In the genomic region with DNA sequence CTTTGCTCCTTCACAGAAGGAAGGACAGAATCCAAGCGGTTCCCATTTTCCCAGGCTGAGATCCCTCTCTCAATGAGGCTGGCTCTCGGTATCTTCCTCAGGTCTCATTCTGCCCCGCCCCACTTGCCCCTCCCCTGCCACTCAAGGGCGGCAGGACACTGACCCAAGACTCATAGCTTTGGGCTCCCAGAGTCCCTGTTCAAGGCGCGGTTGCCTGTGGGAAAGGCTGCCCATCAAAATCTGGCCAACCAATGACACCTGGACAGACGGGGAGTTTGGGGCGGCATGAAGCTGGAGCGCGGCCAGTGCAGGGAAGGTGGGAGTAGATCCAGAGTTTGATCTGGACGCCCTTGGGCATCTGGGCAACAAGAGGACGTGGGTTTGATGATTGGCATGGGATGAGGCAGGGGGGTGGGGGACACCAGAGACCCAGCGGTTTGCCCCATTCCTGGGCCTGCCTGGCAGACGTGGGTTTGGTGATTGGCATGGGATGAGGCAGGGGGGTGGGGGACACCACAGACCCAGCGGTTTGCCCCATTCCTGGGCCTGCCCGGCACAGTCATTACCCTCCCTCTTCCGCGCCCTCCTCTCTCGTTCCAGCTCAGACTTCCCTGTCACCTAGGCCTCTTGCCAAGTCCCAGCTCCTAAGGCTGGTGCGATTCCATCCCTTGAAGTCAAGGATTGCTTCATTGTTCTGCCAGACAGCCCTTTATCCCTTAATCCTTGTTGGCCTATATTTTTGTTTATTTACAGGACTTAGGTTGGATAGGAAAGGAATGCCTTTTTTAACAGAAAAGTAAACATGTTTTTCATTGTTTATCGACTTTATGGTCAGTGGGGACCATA, we compare ENCODE assay signal across 8 cellular contexts.
DNase-seq lines count a peak whose midpoint lies in the region; ATAC-seq and TF ChIP-seq lines count a peak whose summit lies in the region.

No MANE protein-coding gene starts in this region.

- H3K9me3 ChIP-seq in HEK293 (ENCODE audit: control insufficient read depth, insufficient read depth, low read depth, low read length) (no peaks in the 10 kb centered on the region), ascending aorta (no peaks in the 10 kb centered on the region), smooth muscle cell (replicated peaks; ENCODE audit: low read depth) (no peaks in the 10 kb centered on the region)

- H3K36me3 ChIP-seq in ACC112 (ENCODE audit: insufficient read depth, low read length) (no peaks in the 10 kb centered on the region), HEK293 (ENCODE audit: control insufficient read depth in 2 of 2, insufficient read depth in 1 of 2, low read length in 2 of 2) (no peaks in the 10 kb centered on the region), ascending aorta (no peaks in the 10 kb centered on the region), smooth muscle cell (ENCODE audit: low read depth) (no peaks in the 10 kb centered on the region)

- TF ChIP-seq CTCF in HEK293 (tag by site-specific recombination; IDR thresholded peaks at IDR 0.05) (no peak), ascending aorta (IDR thresholded peaks at IDR 0.05) (no peak), smooth muscle cell (IDR thresholded peaks at IDR 0.05; ENCODE audit: borderline replicate concordance, insufficient read depth, poor library complexity, severe bottlenecking) (no peak)

- POLR2A ChIA-PET in HEK293 (lab: Yijun Ruan, JAX): interaction anchor here (0.7 to 1.9 kb wide), 4 partner anchors 180 to 235 kb away, joined by 3 to 11 read pairs (median 3); partner anchors contain the start of gene WNK1

- H3K27me3 ChIP-seq in ACC112 (ENCODE audit: insufficient read depth, low read length): no peaks in the 10 kb centered on the region
- no peaks in the 10 kb centered on the region for H3K27me3 ChIP-seq in ascending aorta
- H3K27me3 ChIP-seq in smooth muscle cell (ENCODE audit: low read depth): no peaks in the 10 kb centered on the region

- H3K4me3 ChIP-seq in ACC112 (ENCODE audit: low read depth, low read length): peak overlapping the region; percentile 86
- peak overlapping the region; percentile 63 for H3K4me3 ChIP-seq in HEK293 (ENCODE audit: low read depth, low read length)
- peak overlapping the region; percentile 68 to 77 for H3K4me3 ChIP-seq in ascending aorta
- peak overlapping the region; percentile 65 for H3K4me3 ChIP-seq in smooth muscle cell

- H4K20me1 ChIP-seq in smooth muscle cell (ENCODE audit: low read depth): no peaks in the 10 kb centered on the region

- no peaks in the 10 kb centered on the region for H3K79me2 ChIP-seq in ACC112 (ENCODE audit: control insufficient read depth, insufficient read depth, low read length, unreplicated experiment)
- no peaks in the 10 kb centered on the region for H3K79me2 ChIP-seq in smooth muscle cell (ENCODE audit: low read depth)

- peak overlapping the region; percentile 90 for H3K27ac ChIP-seq in ACC112 (ENCODE audit: low read depth, low read length)
- peak overlapping the region; percentile 47 for H3K27ac ChIP-seq in HEK293 (ENCODE audit: extremely low read depth, low read depth, low read length)
- peak overlapping the region; percentile 93 to 97 for H3K27ac ChIP-seq in ascending aorta
- peak overlapping the region; percentile 92 for H3K27ac ChIP-seq in smooth muscle cell (ENCODE audit: low read depth)

- H3F3A ChIP-seq in smooth muscle cell (ENCODE audit: low read depth): peaks cover 25% of the 10 kb centered on the region

- peaks cover 34% of the 10 kb centered on the region for H3K4me1 ChIP-seq in ACC112 (ENCODE audit: control insufficient read depth, insufficient read depth, low read length, unreplicated experiment)
- peaks cover 9% of the 10 kb centered on the region for H3K4me1 ChIP-seq in HEK293 (ENCODE audit: control insufficient read depth, insufficient read depth, low read length)
- H3K4me1 ChIP-seq in ascending aorta: peaks cover 12 to 33% of the 10 kb centered on the region in 2 donors
- H3K4me1 ChIP-seq in smooth muscle cell (ENCODE audit: low read depth): peaks cover 20% of the 10 kb centered on the region

- CTCF ChIA-PET in HEK293 (lab: Yijun Ruan, JAX): interaction anchor here (0.6 to 3.9 kb wide), 20 partner anchors 13 to 1012 kb away, joined by 3 to 39 read pairs (median 4); partner anchors contain the start of gene RAD52

- ATAC-seq in GM21723 (IDR thresholded peaks at IDR 0.05; ENCODE audit: unreplicated experiment): no peak
- ATAC-seq in GM21576 (IDR thresholded peaks at IDR 0.05; ENCODE audit: unreplicated experiment): no peak

- WGBS in smooth muscle cell (ENCODE audit: low lambda C conversion rate): 23% methylated on average over 19 of the region's 21 CpGs

- H2AFZ ChIP-seq in ACC112 (ENCODE audit: low read length, unreplicated experiment): peak overlapping the region; percentile 86
- H2AFZ ChIP-seq in smooth muscle cell (ENCODE audit: low read depth): peak overlapping the region; percentile 82

- intact Hi-C loops in ascending aorta (cut with DNase I): loop anchor here (1.0 kb wide), 3 partner anchors 181 to 378 kb away; partner anchors contain the start of genes RAD52 and WNK1

- H3K9ac ChIP-seq in smooth muscle cell (ENCODE audit: low read depth): peak overlapping the region; percentile 55

- DNase-seq in ascending aorta (ENCODE audit: low spot score in 2 of 2): peak in 1 of 2 donors; percentile 95
- peak; percentile 81 for DNase-seq in iPS-NIHi11 (ENCODE audit: low spot score)
- DNase-seq in smooth muscle cell (lab: John Stamatoyannopoulos, UW; ENCODE audit: unreplicated experiment): peak; percentile 50
- no peak for DNase-seq in putamen (ENCODE audit: low spot score)

- H3K4me2 ChIP-seq in smooth muscle cell: peak overlapping the region; percentile 88

TF ChIP-seq in HEK293, 187 proteins besides CTCF, POLR2A, EP300 and RAD21 (continues in another document):
- TF ChIP-seq ZNF660 (tag by site-specific recombination; IDR thresholded peaks at IDR 0.05) (peak; percentile 76; the same call in 1 of the 2 replicates), ZNF501 (tag by site-specific recombination; IDR thresholded peaks at IDR 0.05) (0 out of 2 replicates have a peak, but pooled peaks have one; percentile 18), GLIS2 (tag by site-specific recombination; IDR thresholded peaks at IDR 0.05) (no peak), ZNF600 (tag by site-specific recombination; IDR thresholded peaks at IDR 0.05) (peak; percentile 96), ZFHX2 (tag by site-specific recombination; conservative IDR thresholded peaks at IDR 0.05) (0 out of 2 replicates have a peak, but pooled peaks have one; percentile 42), ZXDB (tag by site-specific recombination; IDR thresholded peaks at IDR 0.05) (peak; percentile 44; the same call in 1 of the 2 replicates), ZNF311 (tag by site-specific recombination; IDR thresholded peaks at IDR 0.05; ENCODE audit: borderline replicate concordance) (no peak), ZNF514 (tag by site-specific recombination; IDR thresholded peaks at IDR 0.05) (no peak)
- TF ChIP-seq, protein P1, sequence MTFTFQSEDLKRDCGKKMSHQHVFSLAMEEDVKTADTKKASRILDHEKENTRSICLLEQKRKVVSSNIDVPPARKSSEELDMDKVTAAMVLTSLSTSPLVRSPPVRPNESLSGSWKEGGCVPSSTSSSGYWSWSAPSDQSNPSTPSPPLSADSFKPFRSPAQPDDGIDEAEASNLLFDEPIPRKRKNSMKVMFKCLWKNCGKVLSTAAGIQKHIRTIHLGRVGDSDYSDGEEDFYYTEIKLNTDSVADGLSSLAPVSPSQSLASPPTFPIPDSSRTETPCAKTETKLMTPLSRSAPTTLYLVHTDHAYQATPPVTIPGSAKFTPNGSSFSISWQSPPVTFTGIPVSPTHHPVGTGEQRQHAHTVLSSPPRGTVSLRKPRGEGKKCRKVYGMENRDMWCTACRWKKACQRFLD (tag by site-specific recombination; IDR thresholded peaks at IDR 0.05): no peak
- TF ChIP-seq, protein P2, sequence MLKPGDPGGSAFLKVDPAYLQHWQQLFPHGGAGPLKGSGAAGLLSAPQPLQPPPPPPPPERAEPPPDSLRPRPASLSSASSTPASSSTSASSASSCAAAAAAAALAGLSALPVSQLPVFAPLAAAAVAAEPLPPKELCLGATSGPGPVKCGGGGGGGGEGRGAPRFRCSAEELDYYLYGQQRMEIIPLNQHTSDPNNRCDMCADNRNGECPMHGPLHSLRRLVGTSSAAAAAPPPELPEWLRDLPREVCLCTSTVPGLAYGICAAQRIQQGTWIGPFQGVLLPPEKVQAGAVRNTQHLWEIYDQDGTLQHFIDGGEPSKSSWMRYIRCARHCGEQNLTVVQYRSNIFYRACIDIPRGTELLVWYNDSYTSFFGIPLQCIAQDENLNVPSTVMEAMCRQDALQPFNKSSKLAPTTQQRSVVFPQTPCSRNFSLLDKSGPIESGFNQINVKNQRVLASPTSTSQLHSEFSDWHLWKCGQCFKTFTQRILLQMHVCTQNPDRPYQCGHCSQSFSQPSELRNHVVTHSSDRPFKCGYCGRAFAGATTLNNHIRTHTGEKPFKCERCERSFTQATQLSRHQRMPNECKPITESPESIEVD (tag by site-specific recombination; IDR thresholded peaks at IDR 0.05): peak; percentile 76
- TF ChIP-seq, protein P3, sequence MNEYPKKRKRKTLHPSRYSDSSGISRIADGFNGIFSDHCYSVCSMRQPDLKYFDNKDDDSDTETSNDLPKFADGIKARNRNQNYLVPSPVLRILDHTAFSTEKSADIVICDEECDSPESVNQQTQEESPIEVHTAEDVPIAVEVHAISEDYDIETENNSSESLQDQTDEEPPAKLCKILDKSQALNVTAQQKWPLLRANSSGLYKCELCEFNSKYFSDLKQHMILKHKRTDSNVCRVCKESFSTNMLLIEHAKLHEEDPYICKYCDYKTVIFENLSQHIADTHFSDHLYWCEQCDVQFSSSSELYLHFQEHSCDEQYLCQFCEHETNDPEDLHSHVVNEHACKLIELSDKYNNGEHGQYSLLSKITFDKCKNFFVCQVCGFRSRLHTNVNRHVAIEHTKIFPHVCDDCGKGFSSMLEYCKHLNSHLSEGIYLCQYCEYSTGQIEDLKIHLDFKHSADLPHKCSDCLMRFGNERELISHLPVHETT (tag by site-specific recombination; IDR thresholded peaks at IDR 0.05): no peak
